In genomic region chr7:30173058-30173897, GRCh38 we compare ENCODE assay signal across 9 cellular contexts. TPM values are rescaled to one million over a fixed set of nuclear protein-coding genes. Genes with fewer than 3 reads are reported as not detected.
DNase-seq lines count a peak whose midpoint lies in the region; ATAC-seq, FAIRE-seq and TF ChIP-seq lines count a peak whose summit lies in the region.
"Had no signal": no experiment of that assay in that cellular context is flagged by ENCODE, and none has a peak within 500 bp of the region (broad histone marks: within the 10 kb centered on the region; RNA-seq: fewer than 3 reads in every experiment).

No MANE protein-coding gene starts in this region.

- DNase-seq in AG20443 (ENCODE audit: low spot score) (peak; percentile 93), NCI-H1092 treated with DMSO at 0.1 percent for 48 hours (lab: John Stamatoyannopoulos, UW) (peak; percentile 97), T-helper 17 cell (no peak), frontal cortex (ENCODE audit: low spot score in 2 of 2) (peak; percentile 13 to 49), retina (peak; percentile 80), omental fat pad (ENCODE audit: low spot score) (no peak), NOMO-1 (lab: John Stamatoyannopoulos, UW; ENCODE audit: unreplicated experiment in 2 of 2) (no peak)

- ATAC-seq in T-helper 17 cell: no peak
- no peak for ATAC-seq in omental fat pad (ENCODE audit: low FRiP score)
- ATAC-seq in HG03095 (IDR thresholded peaks at IDR 0.05; ENCODE audit: unreplicated experiment): no peak

- H3K27me3 Mint-ChIP-seq in T-helper 17 cell: peaks cover 4% of the 10 kb centered on the region
- H3K27me3 Mint-ChIP-seq: stimulated activated naive CD8-positive, alpha-beta T cell treated with anti-CD3 and anti-CD28 coated beads, Interleukin-15, Interleukin-2, amounts not matched to agents 100 ng/mL and 50 ng/mL, for 24 hours had no signal

- H3K9me3 ChIP-seq in T-helper 17 cell (ENCODE audit: control insufficient read depth, low read length, poor library complexity, severe bottlenecking): no peaks in the 10 kb centered on the region

- H3K4me1 Mint-ChIP-seq in T-helper 17 cell: peaks cover 3% of the 10 kb centered on the region

- no peaks in the 10 kb centered on the region for H3K36me3 Mint-ChIP-seq in T-helper 17 cell (ENCODE audit: low read depth)

- peak overlapping the region; percentile 24 for H3K27ac Mint-ChIP-seq in T-helper 17 cell
- H3K27ac Mint-ChIP-seq: stimulated activated naive CD8-positive, alpha-beta T cell treated with anti-CD3 and anti-CD28 coated beads, Interleukin-15, Interleukin-2, amounts not matched to agents 100 ng/mL and 50 ng/mL, for 24 hours had no signal

- no peak overlapping the region for H3K4me3 Mint-ChIP-seq in T-helper 17 cell
- H3K4me3 Mint-ChIP-seq: stimulated activated naive CD8-positive, alpha-beta T cell treated with anti-CD3 and anti-CD28 coated beads, Interleukin-15, Interleukin-2, amounts not matched to agents 100 ng/mL and 50 ng/mL, for 24 hours had no signal

- FAIRE-seq in frontal cortex (lab: Jason Lieb, UNC): no peak

- TF ChIP-seq CTCF in omental fat pad (IDR thresholded peaks at IDR 0.05): no peak

RNA-seq across cellular contexts. Expression of gene MTURN, which starts 38.5 kb away (rescaled TPM):
- 10 to 100 TPM; 25.1 to 91.0 TPM for total RNA-seq in T-helper 17 cell
- total RNA-seq in frontal cortex: 368 TPM
- total RNA-seq in omental fat pad: 100 to 1,000 TPM in 3 of 4 donors, 10 to 100 TPM in 1; 94.7 to 179 (median 122) TPM

Comparison
In these comparisons a context has a peak if more than half of its experiments do, and no peak if none do; other contexts are left out.
1. DNase-seq: peak in AG20443 (single experiment), NCI-H1092 treated with DMSO at 0.1 percent for 48 hours (single experiment), frontal cortex (2 of 2) and retina (single experiment); none in T-helper 17 cell (0 of 3), omental fat pad (single experiment) and NOMO-1 (0 of 2).